In genomic region chr3:23811117-23811487, GRCh38 we compare ENCODE assay signal across 8 cellular contexts. TPM values are rescaled to one million over a fixed set of nuclear protein-coding genes. Genes with fewer than 3 reads are reported as not detected.
A peak's percentile ranks its signal among the peaks of the same experiment; 100 is the strongest.
DNase-seq lines count a peak whose midpoint lies in the region; ATAC-seq, FAIRE-seq and TF ChIP-seq lines count a peak whose summit lies in the region.

No MANE protein-coding gene starts in this region.

- no peak overlapping the region for H3K4ac ChIP-seq in H1 (replicated peaks; ENCODE audit: insufficient read length, low read depth, low read length)

- no peak overlapping the region for H2AFZ ChIP-seq in OCI-LY7 (ENCODE audit: low read length)
- 0 out of 2 replicates have a peak overlapping the region, but pooled peaks have one; percentile 43 for H2AFZ ChIP-seq in H1 (ENCODE audit: low read length)

- H3K4me1 ChIP-seq in OCI-LY7 (ENCODE audit: insufficient read depth, low read length, poor library complexity, severe bottlenecking) (peaks cover 49% of the 10 kb centered on the region), H1 (replicated peaks in 1 of 4; ENCODE audit: control insufficient read depth in 3 of 4, insufficient read depth in 4 of 4, low read length in 3 of 4) (peaks cover 3 to 18% (median 10%) of the 10 kb centered on the region in 4 experiments; a peak in 5 of 7 replicates)

- H4K91ac ChIP-seq in H1 (replicated peaks; ENCODE audit: insufficient read length, low read length) = peak overlapping the region; percentile 83

- no peak overlapping the region for H3K23ac ChIP-seq in H1 (ENCODE audit: insufficient read length)

- BruUV-seq in OCI-LY7 (replicated peaks; lab: Mats Ljungman, UMichigan) = no TSS peak

- H4K20me1 ChIP-seq in OCI-LY7 (ENCODE audit: insufficient read depth, low read length) (peaks cover 23% of the 10 kb centered on the region), H1 (replicated peaks in 1 of 2; ENCODE audit: control insufficient read depth in 1 of 2, insufficient read depth in 2 of 2, low read length in 2 of 2) (peaks cover 0 to 6% of the 10 kb centered on the region in 2 experiments)

- TF ChIP-seq CTCF in OCI-LY7 (conservative IDR thresholded peaks at IDR 0.05; ENCODE audit: low read length) = no peak
- TF ChIP-seq CTCF in H1 (IDR thresholded peaks at IDR 0.05; ENCODE audit: control extremely low read depth in 1 of 3, insufficient read depth in 1 of 3, low read depth in 1 of 3, low read length in 3 of 3) = no peak
- peak in 1 of 3 experiments; percentile 8 for TF ChIP-seq CTCF in nephron (IDR thresholded peaks at IDR 0.05; ENCODE audit: unreplicated experiment in 3 of 3)

- TF ChIP-seq RAD21 in H1 (IDR thresholded peaks at IDR 0.05 in 1 of 2, conservative IDR thresholded peaks at IDR 0.05 in 1 of 2; ENCODE audit: low read depth in 2 of 2, low read length in 2 of 2) = no peak

- peak overlapping the region; percentile 75 to 93 (median 88); a peak in 6 of 7 replicates for H3K9ac ChIP-seq in H1 (replicated peaks in 1 of 4; ENCODE audit: extremely low read depth in 1 of 4, low read depth in 3 of 4, low read length in 3 of 4)

- no peak for ATAC-seq in HG03175 (IDR thresholded peaks at IDR 0.05; ENCODE audit: unreplicated experiment)

- FAIRE-seq in H1 (lab: Jason Lieb, UNC) = no peak

- H3K79me1 ChIP-seq in H1 (ENCODE audit: low read depth, low read length) = 0 out of 2 replicates have a peak, but pooled peaks cover 2% of the 10 kb centered on the region

- H3K18ac ChIP-seq in H1 (ENCODE audit: extremely low read depth, low read length) = no peak overlapping the region; the same call in 1 of the 2 replicates

- H3K4me3 ChIP-seq in OCI-LY7 (ENCODE audit: low read depth, low read length, poor library complexity, severe bottlenecking) (peak overlapping the region; percentile 85), H1 (ENCODE audit: extremely low read depth in 1 of 4, insufficient read depth in 2 of 4, low read depth in 3 of 4, low read length in 4 of 4) (peak overlapping the region; percentile 42 to 87 (median 66))

- no peaks in the 10 kb centered on the region for H3K9me2 ChIP-seq in OCI-LY7 (ENCODE audit: insufficient read depth, low read length)

- H3K4me1 Mint-ChIP-seq in T-helper 2 cell treated with Interferon-gamma antibody and Interleukin-4, amounts not matched to agents 5 μg/mL and 100 μg/mL, for 36 hours (ENCODE audit: low read depth) = peaks cover 52% of the 10 kb centered on the region
- peaks cover 58% of the 10 kb centered on the region for H3K4me1 Mint-ChIP-seq in nephron

- H2BK5ac ChIP-seq in H1 (ENCODE audit: low read depth, low read length) = no peak overlapping the region

- H3K27me3 Mint-ChIP-seq in T-helper 2 cell treated with Interferon-gamma antibody and Interleukin-4, amounts not matched to agents 5 μg/mL and 100 μg/mL, for 36 hours (ENCODE audit: low read depth) = peaks cover 6% of the 10 kb centered on the region
- H3K27me3 Mint-ChIP-seq in nephron (ENCODE audit: low read depth) = no peaks in the 10 kb centered on the region

- H3K9me3 Mint-ChIP-seq in T-helper 2 cell treated with Interferon-gamma antibody and Interleukin-4, amounts not matched to agents 5 μg/mL and 100 μg/mL, for 36 hours = no peaks in the 10 kb centered on the region
- H3K9me3 Mint-ChIP-seq in nephron = no peaks in the 10 kb centered on the region

- WGBS in H1 (ENCODE audit: extremely low coverage in 1 of 2, insufficient coverage in 1 of 2, insufficient read length in 1 of 2, insufficient replicate concordance in 2 of 2, low coverage in 1 of 2, low lambda C conversion rate in 2 of 2, missing lambda C conversion rate in 1 of 2), 2 experiments = 19% methylated on average over 11 of the region's 11 CpGs; no CpG with 5 or more reads in 1 of the 2 experiments

- H3K9me3 ChIP-seq in OCI-LY7 (ENCODE audit: low read length) (no peaks in the 10 kb centered on the region), H1 (ENCODE audit: insufficient read depth in 2 of 2, low read depth in 1 of 2, low read length in 1 of 2) (no peaks in the 10 kb centered on the region)

- no peak overlapping the region for H3K27ac ChIP-seq in OCI-LY7 (ENCODE audit: low read depth, low read length, poor library complexity, severe bottlenecking)
- H3K27ac ChIP-seq in H1 (ENCODE audit: low read depth, low read length) = peak overlapping the region; percentile 90

- H3K36me3 ChIP-seq in OCI-LY7 (ENCODE audit: insufficient read depth, low read length) (peaks cover 71% of the 10 kb centered on the region), H1 (ENCODE audit: control insufficient read depth in 2 of 4, insufficient read depth in 4 of 4, low read length in 3 of 4) (peaks cover 0 to 16% (median 2%) of the 10 kb centered on the region in 4 experiments; a peak in 4 of 8 replicates)

- no peaks in the 10 kb centered on the region for H3K27me3 ChIP-seq in H1 (replicated peaks in 1 of 4; ENCODE audit: control insufficient read depth in 3 of 4, extremely low read depth in 1 of 4, insufficient read depth in 3 of 4, low read length in 3 of 4)

- no peak overlapping the region for H2BK20ac ChIP-seq in H1 (ENCODE audit: low read length)

- peak overlapping the region; percentile 96; the same call in 1 of the 2 replicates for H4K8ac ChIP-seq in H1 (ENCODE audit: extremely low read depth, insufficient read depth, low read length)

- peak overlapping the region; percentile 94 for H3K27ac Mint-ChIP-seq in T-helper 2 cell treated with Interferon-gamma antibody and Interleukin-4, amounts not matched to agents 5 μg/mL and 100 μg/mL, for 36 hours
- peak overlapping the region; percentile 88 to 91 (median 89) for H3K27ac Mint-ChIP-seq in nephron

- TF ChIP-seq POLR2A in H1 (IDR thresholded peaks at IDR 0.05; ENCODE audit: control extremely low read depth in 1 of 2, low read depth in 2 of 2, low read length in 2 of 2) = no peak

- no peak overlapping the region for H2AK5ac ChIP-seq in H1 (ENCODE audit: low read depth, low read length)

- H3K4me2 ChIP-seq in OCI-LY7 (ENCODE audit: low read length) (peak overlapping the region; percentile 70), H1 (ENCODE audit: insufficient read depth in 1 of 2, low read depth in 2 of 2, low read length in 2 of 2) (peak overlapping the region; percentile 85 to 86)

- no peak overlapping the region for H2BK120ac ChIP-seq in H1 (replicated peaks; ENCODE audit: low read depth, low read length)

- H4K5ac ChIP-seq in H1 (ENCODE audit: insufficient read length, low read depth, low read length) = no peak overlapping the region

- no peak for TF ChIP-seq EP300 in H1 (IDR thresholded peaks at IDR 0.05; ENCODE audit: borderline replicate concordance in 1 of 2, low read depth in 2 of 2, low read length in 2 of 2)

- DNase-seq in T-helper 2 cell treated with Interferon-gamma antibody and Interleukin-4, amounts not matched to agents 5 μg/mL and 100 μg/mL, for 36 hours (ENCODE audit: low spot score) = no peak
- DNase-seq in T-helper 2 cell (no peak), OCI-LY7 (ENCODE audit: low spot score) (no peak), H1 (ENCODE audit: low read depth in 1 of 2, low spot score in 2 of 2) (no peak), posterior vena cava (ENCODE audit: low spot score) (no peak)
- no peak for DNase-seq in stimulated activated CD4-positive, alpha-beta T cell treated with anti-CD3 and anti-CD28 coated beads, Interleukin-15, amount 100 ng/mL, for 24 hours

- no peak overlapping the region for H3K56ac ChIP-seq in H1 (replicated peaks; ENCODE audit: insufficient read length, low read depth, low read length)

- H3K23me2 ChIP-seq in H1 (ENCODE audit: low read depth, low read length) = peaks cover 8% of the 10 kb centered on the region; the same call in 1 of the 2 replicates

- no peak overlapping the region for H2BK12ac ChIP-seq in H1 (ENCODE audit: low read depth, low read length)

- H3K14ac ChIP-seq in H1 (ENCODE audit: insufficient read length) = no peak overlapping the region

- H2BK15ac ChIP-seq in H1 (ENCODE audit: low read length) = no peak overlapping the region

- intact Hi-C loops in OCI-LY7 (cut with micrococcal nuclease; ENCODE audit: unreplicated experiment) (loop anchor here (5.0 kb wide), 1 partner anchor 46 kb away; no protein-coding TSS in a partner anchor), posterior vena cava (cut with DNase I) (no loop called here)

- CTCF ChIA-PET in OCI-LY7 (lab: Charles Lee; ENCODE audit: unreplicated experiment) = interaction anchor here (0.6 kb wide), 1 partner anchor 17 kb away, joined by 3 read pairs; no protein-coding TSS in a partner anchor
- CTCF ChIA-PET in H1 (lab: Charles Lee; ENCODE audit: partially characterized antibody) = interaction anchor here (1.0 to 1.5 kb wide), 5 partner anchors 16 to 49 kb away, joined by 3 to 7 read pairs (median 4); no protein-coding TSS in a partner anchor

- peaks cover 44% of the 10 kb centered on the region for H3K36me3 Mint-ChIP-seq in T-helper 2 cell treated with Interferon-gamma antibody and Interleukin-4, amounts not matched to agents 5 μg/mL and 100 μg/mL, for 36 hours (ENCODE audit: low read depth)
- peaks cover 48% of the 10 kb centered on the region for H3K36me3 Mint-ChIP-seq in nephron (ENCODE audit: low read depth)

- H3K79me2 ChIP-seq in OCI-LY7 (ENCODE audit: insufficient read depth, low read depth, low read length) (peaks cover 90% of the 10 kb centered on the region; the same call in 1 of the 2 replicates), H1 (ENCODE audit: control insufficient read depth in 1 of 2, insufficient read depth in 2 of 2, low read length in 2 of 2) (peaks cover 6 to 81% of the 10 kb centered on the region in 2 experiments; a peak in 3 of 4 replicates)

- H3K4me3 Mint-ChIP-seq in T-helper 2 cell treated with Interferon-gamma antibody and Interleukin-4, amounts not matched to agents 5 μg/mL and 100 μg/mL, for 36 hours = peak overlapping the region; percentile 90
- peak overlapping the region; percentile 86 to 93 (median 92) for H3K4me3 Mint-ChIP-seq in nephron

- POLR2A ChIA-PET in OCI-LY7 (lab: Charles Lee) = interaction anchor here (0.6 to 1.2 kb wide), 8 partner anchors 16 to 428 kb away, joined by 3 to 7 read pairs (median 5); no protein-coding TSS in a partner anchor
- POLR2A ChIA-PET in H1 (lab: Charles Lee; ENCODE audit: partially characterized antibody) = interaction anchor here (0.6 to 4.9 kb wide), 21 partner anchors 9 to 161 kb away, joined by 3 to 69 read pairs (median 5); partner anchors contain the start of genes NKIRAS1 and RPL15

TF ChIP-seq in H1, 55 proteins besides CTCF, POLR2A, EP300 and RAD21 (continues in another document):
- no peak for TF ChIP-seq KDM5A (IDR thresholded peaks at IDR 0.05; ENCODE audit: low read length)

RNA-seq across cellular contexts. Expression of gene UBE2E1, which starts 5.3 kb away (rescaled TPM):
- total RNA-seq in OCI-LY7 (2014; rRNA removed; shearing (Covaris generic)) = 96.7 and 126 TPM in 2 replicates
- total RNA-seq in OCI-LY7 (2022) = 142 and 167 TPM in 2 replicates
- total RNA-seq in H1 (2021; fragmentation: NEBNext Ultra II Directional; extraction: Animal tissue kit (Norgen Biotek cat#: 25700)) = 130 and 141 TPM in 2 replicates
- polyA plus RNA-seq in H1 (2011; rRNA removed) = 56.8 and 109 TPM in 2 replicates
- 109 TPM for polyA plus RNA-seq in H1 (2011; cell fraction: cytosol; rRNA removed)
- polyA plus RNA-seq in H1 (2011; cell fraction: nucleus; rRNA removed) = 50.2 TPM
- 99.3 to 185 TPM (median 114 TPM) in 4 replicates for polyA plus RNA-seq in H1 (2012, experiment 1 of 2)
- 26.5 TPM for polyA plus RNA-seq in H1 (2012, experiment 2 of 2)
- 152 TPM for polyA plus RNA-seq in H1 (2013, experiment 1 of 2)
- 161 TPM for polyA plus RNA-seq in H1 (2013, experiment 2 of 2)
- 62.1 and 106 TPM in 2 replicates for polyA minus RNA-seq in H1 (2011; rRNA and poly(A)+ RNA removed)
- 82.1 TPM for polyA minus RNA-seq in H1 (2011; cell fraction: cytosol; rRNA and poly(A)+ RNA removed)
- polyA minus RNA-seq in H1 (2011; cell fraction: nucleus; rRNA and poly(A)+ RNA removed) = 70.1 TPM
- 100 to 1,000 TPM in 1 of 2 donors, 10 to 100 TPM in 1; 88.4 to 135 TPM for total RNA-seq in posterior vena cava
